ENCODE assay signal across 1 cellular context in genomic region chr19:34429553-34429952, GRCh38.
A peak's percentile ranks its signal among the peaks of the same experiment; 100 is the strongest.
TF ChIP-seq lines count a peak whose summit lies in the region.

No MANE protein-coding gene starts in this region.

TF ChIP-seq in HepG2, 621 proteins besides CTCF, POLR2A, EP300 and RAD21:
- TF ChIP-seq HNF4G (IDR thresholded peaks at IDR 0.05; ENCODE audit: borderline replicate concordance, low read depth, low read length), result no peak
- no peak for TF ChIP-seq HNF4G (CRISPR knock-in tag; IDR thresholded peaks at IDR 0.05; ENCODE audit: borderline replicate concordance, low read depth)
- peak; percentile 72; the same call in 1 of the 2 replicates for TF ChIP-seq ZNF460 (CRISPR knock-in tag; IDR thresholded peaks at IDR 0.05; ENCODE audit: borderline replicate concordance)
- TF ChIP-seq GABPA (IDR thresholded peaks at IDR 0.05; ENCODE audit: low read depth, low read length), result no peak
- 0 out of 2 replicates have a peak, but pooled peaks have one; percentile 1 for TF ChIP-seq GABPA (CRISPR knock-in tag; IDR thresholded peaks at IDR 0.05; ENCODE audit: low read depth)
- TF ChIP-seq ZMYM3 (CRISPR knock-in tag; IDR thresholded peaks at IDR 0.05), result peak; percentile 68; the same call in 1 of the 2 replicates
- TF ChIP-seq ZNF770 (CRISPR knock-in tag; IDR thresholded peaks at IDR 0.05), result peak; percentile 98
- no peak for TF ChIP-seq FOXP1 (IDR thresholded peaks at IDR 0.05)
- TF ChIP-seq FOXP1 (CRISPR knock-in tag; IDR thresholded peaks at IDR 0.05), result no peak
